1 cellular context compared by ENCODE assay signal in the genomic region with DNA sequence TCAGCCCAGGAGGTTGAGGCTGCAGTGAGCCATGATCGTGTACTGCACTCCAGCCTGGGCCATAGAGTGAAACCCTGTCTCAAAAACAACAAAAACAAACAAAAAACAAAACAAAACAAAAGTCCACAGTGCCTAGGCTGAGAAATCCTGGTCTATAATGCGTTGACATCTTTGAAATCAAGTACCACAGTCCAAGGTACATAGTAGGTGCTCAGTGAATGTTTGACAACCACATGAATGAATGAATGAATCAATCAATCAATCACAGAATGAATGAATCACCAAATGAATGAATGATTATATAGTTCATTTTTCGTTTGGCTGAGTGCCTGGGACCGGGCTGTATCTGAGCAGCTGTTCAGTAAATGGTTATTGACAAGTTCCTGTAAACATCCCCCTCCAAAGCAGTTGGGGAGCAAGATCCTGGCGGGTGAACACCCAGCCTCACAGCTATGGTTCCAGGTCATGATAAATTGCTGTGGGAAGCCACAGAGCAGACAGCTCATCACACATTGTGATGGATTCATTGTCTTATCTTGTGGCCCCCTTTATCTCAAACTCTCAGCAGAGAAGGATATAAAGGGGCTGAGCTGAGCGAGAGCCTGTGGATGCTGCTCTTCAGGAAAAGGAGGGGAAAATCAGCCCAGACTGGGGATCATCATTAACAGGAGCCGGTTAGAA.
TF ChIP-seq lines count a peak whose summit lies in the region.

No MANE protein-coding gene starts in this region.

TF ChIP-seq in K562, 482 proteins besides CTCF, POLR2A, EP300 and RAD21 (continues in another document):
- TF ChIP-seq ZNF780A (CRISPR knock-in tag; IDR thresholded peaks at IDR 0.05) (no peak), CBFA2T3 (IDR thresholded peaks at IDR 0.05) (peak; percentile 91), FOXJ3 (CRISPR knock-in tag; IDR thresholded peaks at IDR 0.05) (no peak), CEBPG (CRISPR knock-in tag; IDR thresholded peaks at IDR 0.05) (no peak), CEBPG (tag; conservative IDR thresholded peaks at IDR 0.05 in 1 of 2, IDR thresholded peaks at IDR 0.05 in 1 of 2) (no peak), GABPA (tag; conservative IDR thresholded peaks at IDR 0.05; ENCODE audit: low read depth) (no peak), ZNF197 (CRISPR knock-in tag; IDR thresholded peaks at IDR 0.05; ENCODE audit: low read depth) (no peak), MED1 (CRISPR knock-in tag; IDR thresholded peaks at IDR 0.05; ENCODE audit: borderline replicate concordance) (no peak), XRCC3 (IDR thresholded peaks at IDR 0.05) (no peak), DIDO1 (tag; IDR thresholded peaks at IDR 0.05; ENCODE audit: low read depth) (no peak), MBD2 (IDR thresholded peaks at IDR 0.05; ENCODE audit: borderline replicate concordance, low read depth) (peak; percentile 63; the same call in 1 of the 2 replicates), BCOR (IDR thresholded peaks at IDR 0.05) (peak; percentile 71), CSDE1 (IDR thresholded peaks at IDR 0.05) (no peak), PPARD (CRISPR knock-in tag; IDR thresholded peaks at IDR 0.05) (no peak), MTA1 (IDR thresholded peaks at IDR 0.05; ENCODE audit: borderline replicate concordance) (no peak), SMAD1 (IDR thresholded peaks at IDR 0.05; ENCODE audit: low read depth, low read length, partially characterized antibody) (no peak), ZNF444 (CRISPR knock-in tag; IDR thresholded peaks at IDR 0.05) (peak; percentile 34; the same call in 1 of the 2 replicates), NCOR1 (IDR thresholded peaks at IDR 0.05) (peak; percentile 82), TAF1 (IDR thresholded peaks at IDR 0.05; ENCODE audit: control insufficient read depth, extremely low read depth, insufficient read depth, low read length, severe bottlenecking) (no peak), PURB (CRISPR knock-in tag; IDR thresholded peaks at IDR 0.05; ENCODE audit: low read depth) (no peak), FOXJ2 (tag; IDR thresholded peaks at IDR 0.05) (no peak), ETV5 (CRISPR knock-in tag; IDR thresholded peaks at IDR 0.05; ENCODE audit: low read depth) (peak; percentile 46; the same call in 1 of the 2 replicates), ILK (tag; IDR thresholded peaks at IDR 0.05; ENCODE audit: borderline replicate concordance, low read depth) (no peak), ESRRB (CRISPR knock-in tag; IDR thresholded peaks at IDR 0.05; ENCODE audit: borderline replicate concordance) (no peak), NFYB (IDR thresholded peaks at IDR 0.05; ENCODE audit: extremely low read depth, insufficient read length) (no peak)
- TF ChIP-seq, protein P1, sequence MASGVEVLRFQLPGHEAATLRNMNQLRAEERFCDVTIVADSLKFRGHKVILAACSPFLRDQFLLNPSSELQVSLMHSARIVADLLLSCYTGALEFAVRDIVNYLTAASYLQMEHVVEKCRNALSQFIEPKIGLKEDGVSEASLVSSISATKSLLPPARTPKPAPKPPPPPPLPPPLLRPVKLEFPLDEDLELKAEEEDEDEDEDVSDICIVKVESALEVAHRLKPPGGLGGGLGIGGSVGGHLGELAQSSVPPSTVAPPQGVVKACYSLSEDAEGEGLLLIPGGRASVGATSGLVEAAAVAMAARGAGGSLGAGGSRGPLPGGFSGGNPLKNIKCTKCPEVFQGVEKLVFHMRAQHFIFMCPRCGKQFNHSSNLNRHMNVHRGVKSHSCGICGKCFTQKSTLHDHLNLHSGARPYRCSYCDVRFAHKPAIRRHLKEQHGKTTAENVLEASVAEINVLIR (CRISPR knock-in tag; IDR thresholded peaks at IDR 0.05) = no peak; the same call in 1 of the 2 replicates
- TF ChIP-seq, protein P2, sequence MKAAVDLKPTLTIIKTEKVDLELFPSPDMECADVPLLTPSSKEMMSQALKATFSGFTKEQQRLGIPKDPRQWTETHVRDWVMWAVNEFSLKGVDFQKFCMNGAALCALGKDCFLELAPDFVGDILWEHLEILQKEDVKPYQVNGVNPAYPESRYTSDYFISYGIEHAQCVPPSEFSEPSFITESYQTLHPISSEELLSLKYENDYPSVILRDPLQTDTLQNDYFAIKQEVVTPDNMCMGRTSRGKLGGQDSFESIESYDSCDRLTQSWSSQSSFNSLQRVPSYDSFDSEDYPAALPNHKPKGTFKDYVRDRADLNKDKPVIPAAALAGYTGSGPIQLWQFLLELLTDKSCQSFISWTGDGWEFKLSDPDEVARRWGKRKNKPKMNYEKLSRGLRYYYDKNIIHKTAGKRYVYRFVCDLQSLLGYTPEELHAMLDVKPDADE (conservative IDR thresholded peaks at IDR 0.05; ENCODE audit: control insufficient read depth, low read depth, low read length) = no peak
- TF ChIP-seq, protein P3, sequence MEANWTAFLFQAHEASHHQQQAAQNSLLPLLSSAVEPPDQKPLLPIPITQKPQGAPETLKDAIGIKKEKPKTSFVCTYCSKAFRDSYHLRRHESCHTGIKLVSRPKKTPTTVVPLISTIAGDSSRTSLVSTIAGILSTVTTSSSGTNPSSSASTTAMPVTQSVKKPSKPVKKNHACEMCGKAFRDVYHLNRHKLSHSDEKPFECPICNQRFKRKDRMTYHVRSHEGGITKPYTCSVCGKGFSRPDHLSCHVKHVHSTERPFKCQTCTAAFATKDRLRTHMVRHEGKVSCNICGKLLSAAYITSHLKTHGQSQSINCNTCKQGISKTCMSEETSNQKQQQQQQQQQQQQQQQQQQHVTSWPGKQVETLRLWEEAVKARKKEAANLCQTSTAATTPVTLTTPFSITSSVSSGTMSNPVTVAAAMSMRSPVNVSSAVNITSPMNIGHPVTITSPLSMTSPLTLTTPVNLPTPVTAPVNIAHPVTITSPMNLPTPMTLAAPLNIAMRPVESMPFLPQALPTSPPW (CRISPR knock-in tag; IDR thresholded peaks at IDR 0.05) = peak; percentile 76
- TF ChIP-seq, protein P4, sequence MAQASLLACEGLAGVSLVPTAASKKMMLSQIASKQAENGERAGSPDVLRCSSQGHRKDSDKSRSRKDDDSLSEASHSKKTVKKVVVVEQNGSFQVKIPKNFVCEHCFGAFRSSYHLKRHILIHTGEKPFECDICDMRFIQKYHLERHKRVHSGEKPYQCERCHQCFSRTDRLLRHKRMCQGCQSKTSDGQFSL (CRISPR knock-in tag; IDR thresholded peaks at IDR 0.05) = 0 out of 2 replicates have a peak, but pooled peaks have one; percentile 66
- TF ChIP-seq, protein P4 (tag; IDR thresholded peaks at IDR 0.05) = no peak
- TF ChIP-seq, protein P5, sequence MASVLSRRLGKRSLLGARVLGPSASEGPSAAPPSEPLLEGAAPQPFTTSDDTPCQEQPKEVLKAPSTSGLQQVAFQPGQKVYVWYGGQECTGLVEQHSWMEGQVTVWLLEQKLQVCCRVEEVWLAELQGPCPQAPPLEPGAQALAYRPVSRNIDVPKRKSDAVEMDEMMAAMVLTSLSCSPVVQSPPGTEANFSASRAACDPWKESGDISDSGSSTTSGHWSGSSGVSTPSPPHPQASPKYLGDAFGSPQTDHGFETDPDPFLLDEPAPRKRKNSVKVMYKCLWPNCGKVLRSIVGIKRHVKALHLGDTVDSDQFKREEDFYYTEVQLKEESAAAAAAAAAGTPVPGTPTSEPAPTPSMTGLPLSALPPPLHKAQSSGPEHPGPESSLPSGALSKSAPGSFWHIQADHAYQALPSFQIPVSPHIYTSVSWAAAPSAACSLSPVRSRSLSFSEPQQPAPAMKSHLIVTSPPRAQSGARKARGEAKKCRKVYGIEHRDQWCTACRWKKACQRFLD (CRISPR knock-in tag; IDR thresholded peaks at IDR 0.05) = peak; percentile 61; the same call in 1 of the 2 replicates
- TF ChIP-seq, protein P6, sequence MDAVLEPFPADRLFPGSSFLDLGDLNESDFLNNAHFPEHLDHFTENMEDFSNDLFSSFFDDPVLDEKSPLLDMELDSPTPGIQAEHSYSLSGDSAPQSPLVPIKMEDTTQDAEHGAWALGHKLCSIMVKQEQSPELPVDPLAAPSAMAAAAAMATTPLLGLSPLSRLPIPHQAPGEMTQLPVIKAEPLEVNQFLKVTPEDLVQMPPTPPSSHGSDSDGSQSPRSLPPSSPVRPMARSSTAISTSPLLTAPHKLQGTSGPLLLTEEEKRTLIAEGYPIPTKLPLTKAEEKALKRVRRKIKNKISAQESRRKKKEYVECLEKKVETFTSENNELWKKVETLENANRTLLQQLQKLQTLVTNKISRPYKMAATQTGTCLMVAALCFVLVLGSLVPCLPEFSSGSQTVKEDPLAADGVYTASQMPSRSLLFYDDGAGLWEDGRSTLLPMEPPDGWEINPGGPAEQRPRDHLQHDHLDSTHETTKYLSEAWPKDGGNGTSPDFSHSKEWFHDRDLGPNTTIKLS (IDR thresholded peaks at IDR 0.05; ENCODE audit: borderline replicate concordance, low read depth) = no peak
- TF ChIP-seq, protein P7, sequence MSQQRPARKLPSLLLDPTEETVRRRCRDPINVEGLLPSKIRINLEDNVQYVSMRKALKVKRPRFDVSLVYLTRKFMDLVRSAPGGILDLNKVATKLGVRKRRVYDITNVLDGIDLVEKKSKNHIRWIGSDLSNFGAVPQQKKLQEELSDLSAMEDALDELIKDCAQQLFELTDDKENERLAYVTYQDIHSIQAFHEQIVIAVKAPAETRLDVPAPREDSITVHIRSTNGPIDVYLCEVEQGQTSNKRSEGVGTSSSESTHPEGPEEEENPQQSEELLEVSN (IDR thresholded peaks at IDR 0.05; ENCODE audit: borderline replicate concordance in 1 of 2, extremely low read depth in 1 of 2, insufficient read depth in 1 of 2, insufficient read length in 1 of 2, low read depth in 1 of 2, low read length in 1 of 2, poor library complexity in 1 of 2, severe bottlenecking in 1 of 2) = no peak
- TF ChIP-seq, protein P8, sequence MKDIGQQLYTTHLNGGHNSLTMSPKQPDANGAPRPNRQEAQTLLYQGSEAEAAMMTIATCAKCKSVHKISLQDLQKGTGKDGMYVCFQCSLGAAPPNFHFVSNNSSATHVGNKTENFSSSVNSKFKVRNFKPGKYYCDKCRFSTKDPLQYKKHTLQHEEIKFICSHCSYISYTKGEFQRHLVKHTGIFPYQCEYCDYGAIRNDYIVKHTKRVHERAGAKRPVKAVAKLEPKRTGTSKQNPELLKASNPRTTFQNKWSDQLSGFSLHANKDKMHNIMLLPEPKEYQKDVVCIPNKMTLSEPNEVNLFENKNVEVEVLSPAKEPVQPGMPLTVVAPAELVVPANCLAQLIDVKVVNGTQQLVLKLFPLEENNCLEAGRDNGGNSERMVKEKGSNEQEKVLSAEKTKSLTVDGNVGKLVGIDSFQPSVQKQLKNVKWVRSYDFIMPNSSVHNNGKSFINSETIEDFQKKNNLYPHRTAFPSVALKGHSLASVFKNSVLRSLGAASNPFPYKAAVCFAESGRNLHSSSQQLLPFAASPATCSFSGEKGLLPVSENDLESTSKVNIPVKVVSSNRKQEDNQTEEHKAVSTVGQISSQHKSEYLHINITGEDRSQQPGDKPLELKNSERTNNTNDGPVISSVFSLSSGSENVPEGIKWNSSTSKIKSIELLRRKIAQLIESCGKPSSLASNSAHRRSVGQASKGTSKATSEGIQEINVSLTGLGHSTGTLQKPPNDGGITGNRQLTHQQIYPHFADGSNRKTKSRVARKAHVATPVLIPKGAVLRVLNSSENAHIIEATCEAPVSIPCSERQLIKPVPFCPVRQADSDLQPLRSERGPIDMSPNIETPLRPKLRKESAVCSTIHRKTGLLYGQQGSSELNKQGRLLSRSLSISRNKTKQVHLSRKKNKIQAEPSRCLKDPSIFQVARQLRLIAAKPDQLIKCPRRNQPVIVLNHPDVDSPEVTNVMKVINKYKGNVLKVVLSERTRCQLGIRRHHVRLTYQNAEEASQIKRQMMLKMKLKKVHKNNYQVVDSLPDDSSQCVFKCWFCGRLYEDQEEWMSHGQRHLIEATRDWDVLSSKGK (CRISPR knock-in tag; IDR thresholded peaks at IDR 0.05) = no peak
- TF ChIP-seq, protein P9, sequence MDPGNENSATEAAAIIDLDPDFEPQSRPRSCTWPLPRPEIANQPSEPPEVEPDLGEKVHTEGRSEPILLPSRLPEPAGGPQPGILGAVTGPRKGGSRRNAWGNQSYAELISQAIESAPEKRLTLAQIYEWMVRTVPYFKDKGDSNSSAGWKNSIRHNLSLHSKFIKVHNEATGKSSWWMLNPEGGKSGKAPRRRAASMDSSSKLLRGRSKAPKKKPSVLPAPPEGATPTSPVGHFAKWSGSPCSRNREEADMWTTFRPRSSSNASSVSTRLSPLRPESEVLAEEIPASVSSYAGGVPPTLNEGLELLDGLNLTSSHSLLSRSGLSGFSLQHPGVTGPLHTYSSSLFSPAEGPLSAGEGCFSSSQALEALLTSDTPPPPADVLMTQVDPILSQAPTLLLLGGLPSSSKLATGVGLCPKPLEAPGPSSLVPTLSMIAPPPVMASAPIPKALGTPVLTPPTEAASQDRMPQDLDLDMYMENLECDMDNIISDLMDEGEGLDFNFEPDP (CRISPR knock-in tag; IDR thresholded peaks at IDR 0.05) = no peak
- TF ChIP-seq, protein P10, sequence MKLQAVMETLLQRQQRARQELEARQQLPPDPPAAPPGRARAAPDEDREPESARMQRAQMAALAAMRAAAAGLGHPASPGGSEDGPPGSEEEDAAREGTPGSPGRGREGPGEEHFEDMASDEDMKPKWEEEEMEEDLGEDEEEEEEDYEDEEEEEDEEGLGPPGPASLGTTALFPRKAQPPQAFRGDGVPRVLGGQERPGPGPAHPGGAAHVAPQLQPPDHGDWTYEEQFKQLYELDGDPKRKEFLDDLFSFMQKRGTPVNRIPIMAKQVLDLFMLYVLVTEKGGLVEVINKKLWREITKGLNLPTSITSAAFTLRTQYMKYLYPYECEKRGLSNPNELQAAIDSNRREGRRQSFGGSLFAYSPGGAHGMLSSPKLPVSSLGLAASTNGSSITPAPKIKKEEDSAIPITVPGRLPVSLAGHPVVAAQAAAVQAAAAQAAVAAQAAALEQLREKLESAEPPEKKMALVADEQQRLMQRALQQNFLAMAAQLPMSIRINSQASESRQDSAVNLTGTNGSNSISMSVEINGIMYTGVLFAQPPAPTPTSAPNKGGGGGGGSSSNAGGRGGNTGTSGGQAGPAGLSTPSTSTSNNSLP (IDR thresholded peaks at IDR 0.05; ENCODE audit: borderline replicate concordance, low read depth, low read length) = peak; percentile 80; the same call in 1 of the 2 replicates
